ENCODE assay signal across 1 cellular context in the genomic region with DNA sequence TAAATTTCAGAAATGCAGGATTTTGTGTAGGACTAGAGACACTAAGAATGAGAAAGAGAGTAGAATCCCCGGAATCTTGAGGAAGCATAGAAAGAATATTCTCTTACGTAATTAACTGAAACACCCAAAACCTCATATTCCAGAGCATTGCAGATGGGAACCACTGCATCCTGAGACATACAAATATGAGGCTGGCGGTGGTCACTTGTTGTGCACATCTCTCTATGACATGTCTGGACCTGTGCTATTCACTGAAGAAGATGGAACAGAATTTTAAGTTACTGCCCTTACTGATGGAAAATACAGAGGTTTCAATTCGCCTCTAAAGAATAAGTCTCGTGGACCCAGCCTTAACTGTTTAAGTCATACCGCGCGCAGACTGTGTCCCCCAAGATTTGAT.
TF ChIP-seq lines count a peak whose summit lies in the region.

No MANE protein-coding gene starts in this region.

TF ChIP-seq in GM12878, 131 proteins besides CTCF, POLR2A, EP300 and RAD21 (continued from another document):
- TF ChIP-seq ZNF687 (IDR thresholded peaks at IDR 0.05), result no peak
- no peak for TF ChIP-seq CREM (IDR thresholded peaks at IDR 0.05; ENCODE audit: low read depth)
- no peak for TF ChIP-seq NR2C2 (IDR thresholded peaks at IDR 0.05; ENCODE audit: borderline replicate concordance, control insufficient read depth, insufficient read length, low read depth)
- no peak for TF ChIP-seq IRF4 (IDR thresholded peaks at IDR 0.05; ENCODE audit: low read depth, low read length)
- no peak for TF ChIP-seq SMC3 (IDR thresholded peaks at IDR 0.05; ENCODE audit: borderline replicate concordance, low read length)
- no peak for TF ChIP-seq CEBPB (IDR thresholded peaks at IDR 0.05; ENCODE audit: borderline replicate concordance in 1 of 2, low read depth in 2 of 2, low read length in 2 of 2)
- TF ChIP-seq TCF7 (IDR thresholded peaks at IDR 0.05; ENCODE audit: borderline replicate concordance), result no peak
- no peak for TF ChIP-seq SIX5 (IDR thresholded peaks at IDR 0.05; ENCODE audit: low read depth, low read length, severe bottlenecking)
- TF ChIP-seq E4F1 (IDR thresholded peaks at IDR 0.05; ENCODE audit: borderline replicate concordance, partially characterized antibody), result no peak
- TF ChIP-seq SUPT20H (IDR thresholded peaks at IDR 0.05; ENCODE audit: borderline replicate concordance, control insufficient read depth, low read depth, low read length), result no peak
- no peak for TF ChIP-seq TCF3 (IDR thresholded peaks at IDR 0.05; ENCODE audit: borderline replicate concordance, insufficient read depth, low read depth, low read length)
- no peak for TF ChIP-seq SUZ12 (IDR thresholded peaks at IDR 0.05; ENCODE audit: unreplicated experiment)
